ENCODE assay signal across 19 cellular contexts in the genomic region with DNA sequence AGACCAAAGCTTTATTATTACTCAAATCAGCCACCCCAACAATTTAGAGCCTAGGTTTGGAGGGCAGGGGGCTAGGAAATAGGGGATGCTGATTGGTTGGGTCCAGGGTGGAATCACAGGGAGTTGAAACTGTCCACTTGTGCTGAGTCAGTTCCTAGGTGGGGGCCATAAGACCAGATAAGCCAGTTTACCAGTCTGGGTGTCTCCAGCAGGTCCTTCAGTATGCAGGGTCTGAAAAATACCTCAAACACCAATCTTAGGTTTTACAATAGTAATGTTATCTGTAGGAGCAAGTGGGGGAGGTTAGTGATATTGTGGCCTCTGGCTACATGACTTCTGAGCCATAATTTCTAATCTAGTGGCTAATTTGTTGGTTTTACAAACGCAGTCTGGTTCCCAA.
DNase-seq lines count a peak whose midpoint lies in the region; ATAC-seq and TF ChIP-seq lines count a peak whose summit lies in the region.
"Had no signal": no experiment of that assay in that cellular context is flagged by ENCODE, and none has a peak within 500 bp of the region (broad histone marks: within the 10 kb centered on the region; RNA-seq: fewer than 3 reads in every experiment).

No MANE protein-coding gene starts in this region.

- H3K9me2 ChIP-seq in GM23338 (ENCODE audit: insufficient read depth): no peaks in the 10 kb centered on the region

- no peak for TF ChIP-seq CTCF in CD8-positive, alpha-beta T cell (IDR thresholded peaks at IDR 0.05)
- TF ChIP-seq CTCF in GM23338 (conservative IDR thresholded peaks at IDR 0.05; ENCODE audit: low read depth in 2 of 2): no peak
- TF ChIP-seq CTCF in nephron (IDR thresholded peaks at IDR 0.05; ENCODE audit: unreplicated experiment in 3 of 3): no peak

- CTCF ChIA-PET in CD8-positive, alpha-beta T cell (lab: Charles Lee): no interaction called here

- H3K36me3 ChIP-seq in CD8-positive, alpha-beta T cell (ENCODE audit: insufficient read depth, low read length): peaks cover 22% of the 10 kb centered on the region
- peaks cover 4% of the 10 kb centered on the region; the same call in 1 of the 2 replicates for H3K36me3 ChIP-seq in GM23338 (ENCODE audit: insufficient read depth)

- H3K4me1 Mint-ChIP-seq in CD8-positive, alpha-beta T cell (ENCODE audit: low read depth): peaks cover 13% of the 10 kb centered on the region
- no peaks in the 10 kb centered on the region for H3K4me1 Mint-ChIP-seq in GM23338
- H3K4me1 Mint-ChIP-seq in effector memory CD8-positive, alpha-beta T cell (ENCODE audit: low read depth in 2 of 2): peaks cover 9 to 19% of the 10 kb centered on the region in 2 donors
- H3K4me1 Mint-ChIP-seq in nephron: peaks cover 7% of the 10 kb centered on the region

- H3K27ac Mint-ChIP-seq in CD8-positive, alpha-beta T cell: peak overlapping the region; percentile 52
- H3K27ac Mint-ChIP-seq in GM23338 (no peak overlapping the region), nephron (peak overlapping the region in 2 of 3 experiments; percentile 2 to 82)
- H3K27ac Mint-ChIP-seq in effector memory CD8-positive, alpha-beta T cell: peak overlapping the region; percentile 44 to 85

- no peak overlapping the region for H3K27ac ChIP-seq in CD8-positive, alpha-beta T cell (ENCODE audit: low read depth, low read length)
- H3K27ac ChIP-seq in GM23338 (ENCODE audit: low read depth): peak overlapping the region; percentile 45; the same call in 1 of the 2 replicates

- DNase-seq in CD8-positive, alpha-beta T cell: no peak
- DNase-seq in GM23338 (ENCODE audit: low spot score) (no peak), NCI-H1417 (lab: John Stamatoyannopoulos, UW) (no peak), Kasumi-1 (lab: John Stamatoyannopoulos, UW) (no peak)
- DNase-seq in effector memory CD8-positive, alpha-beta T cell: no peak
- DNase-seq: C1 segment of cervical spinal cord, DND-41, GF-D8, MV-4-11, NCI-H1436, NCI-H2029 treated with DMSO at 0.1 percent for 48 hours, NCI-H510A, SHP77 had no signal

- no peaks in the 10 kb centered on the region for H3K4me1 ChIP-seq in CD8-positive, alpha-beta T cell (ENCODE audit: insufficient read depth, low read length)
- no peaks in the 10 kb centered on the region for H3K4me1 ChIP-seq in GM23338 (ENCODE audit: insufficient read depth)
- H3K4me1 ChIP-seq: HAP-1 had no signal

- no peak for ATAC-seq in CD8-positive, alpha-beta T cell
- ATAC-seq in GM23338 (no peak), GM21786 (IDR thresholded peaks at IDR 0.05; ENCODE audit: unreplicated experiment) (no peak), GM21717 (IDR thresholded peaks at IDR 0.05; ENCODE audit: unreplicated experiment) (no peak)
- ATAC-seq in effector memory CD8-positive, alpha-beta T cell (replicated peaks): no peak
- ATAC-seq: SK-N-SH treated with all-trans-retinoic acid at 6 μM for 48 hours had no signal

- no peaks in the 10 kb centered on the region for H3K27me3 Mint-ChIP-seq in CD8-positive, alpha-beta T cell (ENCODE audit: low read depth)
- H3K27me3 Mint-ChIP-seq in GM23338 (ENCODE audit: insufficient read depth, low read depth, poor library complexity) (peaks cover 1% of the 10 kb centered on the region), nephron (ENCODE audit: low read depth) (no peaks in the 10 kb centered on the region)
- H3K27me3 Mint-ChIP-seq in effector memory CD8-positive, alpha-beta T cell: no peaks in the 10 kb centered on the region
- H3K27me3 Mint-ChIP-seq: IgD-negative memory B cell had no signal

- no peaks in the 10 kb centered on the region for H4K20me1 ChIP-seq in GM23338 (replicated peaks; ENCODE audit: insufficient read depth)

- POLR2A ChIA-PET in CD8-positive, alpha-beta T cell (lab: Charles Lee): no interaction called here

- peaks cover 55% of the 10 kb centered on the region for H3K36me3 Mint-ChIP-seq in CD8-positive, alpha-beta T cell
- peaks cover 31% of the 10 kb centered on the region for H3K36me3 Mint-ChIP-seq in GM23338 (ENCODE audit: low read depth)
- peaks cover 55% of the 10 kb centered on the region for H3K36me3 Mint-ChIP-seq in effector memory CD8-positive, alpha-beta T cell (ENCODE audit: insufficient read depth)
- H3K36me3 Mint-ChIP-seq in nephron (ENCODE audit: low read depth): peaks cover 53% of the 10 kb centered on the region
- H3K36me3 Mint-ChIP-seq: IgD-negative memory B cell had no signal

- no peaks in the 10 kb centered on the region for H3F3A ChIP-seq in GM23338 (replicated peaks; ENCODE audit: low read depth)

- H3K4me3 Mint-ChIP-seq in CD8-positive, alpha-beta T cell: no peak overlapping the region
- H3K4me3 Mint-ChIP-seq in GM23338 (no peak overlapping the region), nephron (no peak overlapping the region)
- no peak overlapping the region for H3K4me3 Mint-ChIP-seq in effector memory CD8-positive, alpha-beta T cell
- H3K4me3 Mint-ChIP-seq: IgD-negative memory B cell had no signal

- H3K79me2 ChIP-seq in GM23338 (replicated peaks; ENCODE audit: insufficient read depth): no peaks in the 10 kb centered on the region

- no peaks in the 10 kb centered on the region for H3K9me3 Mint-ChIP-seq in CD8-positive, alpha-beta T cell
- H3K9me3 Mint-ChIP-seq in GM23338 (no peaks in the 10 kb centered on the region; the same call in 1 of the 3 replicates), nephron (no peaks in the 10 kb centered on the region)
- H3K9me3 Mint-ChIP-seq in effector memory CD8-positive, alpha-beta T cell: no peaks in the 10 kb centered on the region
- H3K9me3 Mint-ChIP-seq: IgD-negative memory B cell had no signal

- H3K9me3 ChIP-seq in CD8-positive, alpha-beta T cell (ENCODE audit: low read length): no peaks in the 10 kb centered on the region
- H3K9me3 ChIP-seq: HAP-1 had no signal

- no peak overlapping the region for H3K4me2 ChIP-seq in GM23338

- H3K27me3 ChIP-seq in CD8-positive, alpha-beta T cell (ENCODE audit: insufficient read depth, low read length): no peaks in the 10 kb centered on the region
- no peaks in the 10 kb centered on the region for H3K27me3 ChIP-seq in GM23338 (ENCODE audit: insufficient read depth)

- intact Hi-C loops in CD8-positive, alpha-beta T cell (cut with DNase I, micrococcal nuclease): no loop called here

- no peak overlapping the region for H2AFZ ChIP-seq in GM23338

- H3K4me3 ChIP-seq in CD8-positive, alpha-beta T cell (ENCODE audit: low read depth, low read length): no peak overlapping the region
- no peak overlapping the region for H3K4me3 ChIP-seq in GM23338
- H3K4me3 ChIP-seq: HAP-1 had no signal

TF ChIP-seq in GM23338, 12 proteins besides CTCF, POLR2A, EP300 and RAD21 (continues in another document):
- no peak for TF ChIP-seq JUNB (IDR thresholded peaks at IDR 0.05; ENCODE audit: unreplicated experiment)
- TF ChIP-seq CREB1 (CRISPR knock-in tag; IDR thresholded peaks at IDR 0.05; ENCODE audit: low read depth): no peak
- no peak for TF ChIP-seq ZNF114 (CRISPR knock-in tag; IDR thresholded peaks at IDR 0.05)
- TF ChIP-seq REST (IDR thresholded peaks at IDR 0.05; ENCODE audit: unreplicated experiment): no peak
- no peak for TF ChIP-seq EZH2 (IDR thresholded peaks at IDR 0.05; ENCODE audit: low read depth, unreplicated experiment)
- TF ChIP-seq, protein P1, sequence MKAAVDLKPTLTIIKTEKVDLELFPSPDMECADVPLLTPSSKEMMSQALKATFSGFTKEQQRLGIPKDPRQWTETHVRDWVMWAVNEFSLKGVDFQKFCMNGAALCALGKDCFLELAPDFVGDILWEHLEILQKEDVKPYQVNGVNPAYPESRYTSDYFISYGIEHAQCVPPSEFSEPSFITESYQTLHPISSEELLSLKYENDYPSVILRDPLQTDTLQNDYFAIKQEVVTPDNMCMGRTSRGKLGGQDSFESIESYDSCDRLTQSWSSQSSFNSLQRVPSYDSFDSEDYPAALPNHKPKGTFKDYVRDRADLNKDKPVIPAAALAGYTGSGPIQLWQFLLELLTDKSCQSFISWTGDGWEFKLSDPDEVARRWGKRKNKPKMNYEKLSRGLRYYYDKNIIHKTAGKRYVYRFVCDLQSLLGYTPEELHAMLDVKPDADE (IDR thresholded peaks at IDR 0.05): no peak
- no peak for TF ChIP-seq EZH2phosphoT487 (IDR thresholded peaks at IDR 0.05; ENCODE audit: unreplicated experiment)
- TF ChIP-seq STAT1 (IDR thresholded peaks at IDR 0.05; ENCODE audit: unreplicated experiment): no peak
- TF ChIP-seq NANOG (IDR thresholded peaks at IDR 0.05; ENCODE audit: borderline replicate concordance): no peak
- no peak for TF ChIP-seq ZNF331 (CRISPR knock-in tag; IDR thresholded peaks at IDR 0.05; ENCODE audit: low read depth)
- no peak for TF ChIP-seq POLR2AphosphoS5 (IDR thresholded peaks at IDR 0.05; ENCODE audit: low read depth)
